ENCODE assay signal across 8 cellular contexts in the genomic region with DNA sequence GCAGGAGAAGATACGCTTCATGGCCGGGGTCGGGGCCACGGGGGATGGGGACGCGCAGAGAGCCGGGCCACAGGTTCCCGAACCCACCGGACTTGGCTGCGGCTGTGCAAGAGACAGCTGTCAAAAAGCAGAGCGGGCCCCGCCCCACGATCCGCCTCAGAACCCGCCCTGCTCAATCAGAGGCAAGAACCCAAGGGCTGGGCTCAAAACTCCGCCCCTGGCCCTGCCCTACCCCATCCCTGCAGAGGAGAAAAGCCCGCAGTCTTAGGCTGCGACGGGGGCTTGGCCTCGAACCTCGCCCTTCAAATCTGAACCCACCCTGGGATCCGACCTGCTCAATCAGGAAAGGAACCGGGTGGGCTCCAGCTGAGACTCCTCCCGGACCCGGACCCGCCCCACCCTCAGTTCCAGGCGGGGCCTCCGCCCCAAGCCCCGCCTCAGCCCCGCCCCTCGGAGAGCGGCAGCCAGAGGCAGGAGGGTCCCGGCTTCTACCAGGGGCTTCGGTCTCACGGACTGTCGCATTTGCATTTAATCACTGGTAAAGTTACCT. TPM values are rescaled to one million over a fixed set of nuclear protein-coding genes. Genes with fewer than 3 reads are reported as not detected.
A peak's percentile ranks its signal among the peaks of the same experiment; 100 is the strongest.
DNase-seq lines count a peak whose midpoint lies in the region; ATAC-seq and TF ChIP-seq lines count a peak whose summit lies in the region.

A gene with protein sequence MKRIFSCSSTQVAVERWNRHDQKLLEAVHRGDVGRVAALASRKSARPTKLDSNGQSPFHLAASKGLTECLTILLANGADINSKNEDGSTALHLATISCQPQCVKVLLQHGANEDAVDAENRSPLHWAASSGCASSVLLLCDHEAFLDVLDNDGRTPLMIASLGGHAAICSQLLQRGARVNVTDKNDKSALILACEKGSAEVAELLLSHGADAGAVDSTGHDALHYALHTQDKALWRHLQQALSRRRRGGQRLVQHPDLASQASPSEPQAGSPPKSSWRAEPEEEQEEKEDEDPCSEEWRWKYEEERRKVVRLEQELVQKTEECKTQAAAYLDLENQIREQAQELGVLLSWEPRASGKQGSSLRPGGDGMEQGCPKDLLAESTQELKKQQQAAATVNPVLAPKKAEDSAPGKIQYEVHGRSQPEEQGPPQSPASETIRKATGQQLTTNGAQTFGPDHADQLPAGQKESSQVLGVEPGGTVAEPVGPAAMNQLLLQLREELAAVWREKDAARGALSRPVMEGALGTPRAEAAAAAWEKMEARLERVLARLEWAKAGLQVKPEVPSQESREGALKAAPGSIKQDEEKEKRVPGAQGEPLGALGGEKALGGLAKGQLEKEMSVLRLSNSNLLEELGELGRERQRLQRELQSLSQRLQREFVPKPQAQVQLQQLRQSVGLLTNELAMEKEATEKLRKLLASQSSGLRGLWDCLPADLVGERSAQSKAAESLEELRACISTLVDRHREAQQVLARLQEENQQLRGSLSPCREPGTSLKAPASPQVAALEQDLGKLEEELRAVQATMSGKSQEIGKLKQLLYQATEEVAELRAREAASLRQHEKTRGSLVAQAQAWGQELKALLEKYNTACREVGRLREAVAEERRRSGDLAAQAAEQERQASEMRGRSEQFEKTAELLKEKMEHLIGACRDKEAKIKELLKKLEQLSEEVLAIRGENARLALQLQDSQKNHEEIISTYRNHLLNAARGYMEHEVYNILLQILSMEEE (minus strand): TSS at position 129 of the 550 bp plus-strand sequence. CDS start 108 bp downstream, at position 21.

- DNase-seq in AG10803 (ENCODE audit: low read depth) (peak; percentile 35), GM19240 (ENCODE audit: insufficient read length, low spot score) (peak; percentile 98), NCI-H460 (ENCODE audit: extremely low read depth, low read depth) (peak; percentile 73), colonic mucosa (peak; percentile 88), left lung (peak; percentile 89 to 98)
- peak; percentile 97 for DNase-seq in activated CD4-positive, alpha-beta T cell treated with anti-CD3 and anti-CD28 coated beads, Interleukin-2, amount 10 ng/mL, durations not matched to agents 24 days and 14 days
- DNase-seq in stimulated activated CD4-positive, alpha-beta T cell treated with anti-CD3 and anti-CD28 coated beads, Interleukin-1b, Interleukin-23, amount 100 ng/mL, for 4 hours (ENCODE audit: low read depth in 2 of 2): peak; percentile 74 to 85

- H3K4me3 ChIP-seq in AG10803 (ENCODE audit: low read length) (peak within 1 kb of the TSS; percentile 74), colonic mucosa (peak within 1 kb of the TSS; percentile 74), left lung (peak within 1 kb of the TSS; percentile 60 to 68)

- H3K36me3 Mint-ChIP-seq in activated CD4-positive, alpha-beta T cell treated with anti-CD3 and anti-CD28 coated beads, Interleukin-2, amount 10 ng/mL, durations not matched to agents 24 days and 14 days (ENCODE audit: low read depth): no peaks in the 10 kb centered on the region

- peaks cover 18% of the 10 kb centered on the region for H3K4me1 Mint-ChIP-seq in activated CD4-positive, alpha-beta T cell treated with anti-CD3 and anti-CD28 coated beads, Interleukin-2, amount 10 ng/mL, durations not matched to agents 24 days and 14 days

- TF ChIP-seq CTCF in AG10803 (conservative IDR thresholded peaks at IDR 0.05; ENCODE audit: low read length) (no peak), colonic mucosa (IDR thresholded peaks at IDR 0.05) (no peak), left lung (IDR thresholded peaks at IDR 0.05) (no peak)

- peak within 1 kb of the TSS; percentile 87 for H3K4me3 Mint-ChIP-seq in activated CD4-positive, alpha-beta T cell treated with anti-CD3 and anti-CD28 coated beads, Interleukin-2, amount 10 ng/mL, durations not matched to agents 24 days and 14 days

- intact Hi-C loops in activated CD4-positive, alpha-beta T cell treated with anti-CD3 and anti-CD28 coated beads, Interleukin-2, amount 10 ng/mL, durations not matched to agents 24 days and 14 days (cut with micrococcal nuclease): loop anchor here (1.0 to 2.0 kb wide), 3 partner anchors 14 to 33 kb away; a partner anchor contains a TSS
- intact Hi-C loops in colonic mucosa (cut with DNase I): no loop called here
- intact Hi-C loops in left lung (cut with DNase I): no loop called here

- H3K9ac ChIP-seq in colonic mucosa (ENCODE audit: low read depth in 2 of 2, low read length in 2 of 2): peak within 1 kb of the TSS in 1 of 2 donors; percentile 17

- H3K4me1 ChIP-seq in colonic mucosa (peaks cover under 1% of the 10 kb centered on the region), left lung (peaks cover 8 to 22% of the 10 kb centered on the region in 2 donors)

- no peak within 1 kb of the TSS for H3K27ac Mint-ChIP-seq in activated CD4-positive, alpha-beta T cell treated with anti-CD3 and anti-CD28 coated beads, Interleukin-2, amount 10 ng/mL, durations not matched to agents 24 days and 14 days

- H3K9me3 ChIP-seq in colonic mucosa (no peaks in the 10 kb centered on the region), left lung (no peaks in the 10 kb centered on the region)

- H3K27me3 ChIP-seq in colonic mucosa (peaks cover 4% of the 10 kb centered on the region), left lung (peaks cover 0 to 16% of the 10 kb centered on the region in 2 donors)

- peaks cover 35% of the 10 kb centered on the region for H3K27me3 Mint-ChIP-seq in activated CD4-positive, alpha-beta T cell treated with anti-CD3 and anti-CD28 coated beads, Interleukin-2, amount 10 ng/mL, durations not matched to agents 24 days and 14 days

- no peaks in the 10 kb centered on the region for H3K36me3 ChIP-seq in colonic mucosa
- H3K36me3 ChIP-seq in left lung: no peaks in the 10 kb centered on the region

- ATAC-seq in HG03354 (IDR thresholded peaks at IDR 0.05; ENCODE audit: poor library complexity, severe bottlenecking, unreplicated experiment): peak; percentile 100
- peak; percentile 98 for ATAC-seq in left lung

- H3K27ac ChIP-seq in colonic mucosa (no peak within 1 kb of the TSS), left lung (peak within 1 kb of the TSS in 1 of 2 donors; percentile 37)

- no peaks in the 10 kb centered on the region for H3K9me3 Mint-ChIP-seq in activated CD4-positive, alpha-beta T cell treated with anti-CD3 and anti-CD28 coated beads, Interleukin-2, amount 10 ng/mL, durations not matched to agents 24 days and 14 days

RNA-seq across cellular contexts. Expression of the gene that starts here (rescaled TPM):
- total RNA-seq in NCI-H460 (2014; rRNA removed; shearing (Covaris generic)): not detected in 2 replicates
- polyA plus RNA-seq in NCI-H460 (2014; cell fraction: nucleus; rRNA removed): not detected in 2 replicates
- 0.40 TPM in 2 replicates for total RNA-seq in activated CD4-positive, alpha-beta T cell treated with anti-CD3 and anti-CD28 coated beads, Interleukin-2, amount 10 ng/mL, durations not matched to agents 24 days and 14 days
- total RNA-seq in colonic mucosa (under 1 TPM; 0.53 to 0.59 TPM), left lung (1 to 10 TPM; 1.4 to 3.4 TPM)

Comparison
In these comparisons a context has a peak if more than half of its experiments do, and no peak if none do; other contexts are left out.
1. Peak in DNase-seq in NCI-H460; RNA of the gene not detected or under 1 TPM.
2. Peak in DNase-seq in activated CD4-positive, alpha-beta T cell treated with anti-CD3 and anti-CD28 coated beads, Interleukin-2, amount 10 ng/mL, durations not matched to agents 24 days and 14 days; RNA of the gene not detected or under 1 TPM.
3. Peak in DNase-seq and H3K4me3 ChIP-seq in colonic mucosa; RNA of the gene not detected or under 1 TPM.
4. DNase-seq: peak in every context shown above with its lines; median percentile 98 in GM19240; 97 in activated CD4-positive, alpha-beta T cell treated with anti-CD3 and anti-CD28 coated beads, Interleukin-2, amount 10 ng/mL, durations not matched to agents 24 days and 14 days; 94 in left lung; 88 in colonic mucosa; 80 in stimulated activated CD4-positive, alpha-beta T cell treated with anti-CD3 and anti-CD28 coated beads, Interleukin-1b, Interleukin-23, amount 100 ng/mL, for 4 hours; 73 in NCI-H460; 35 in AG10803.